1 cellular context compared by ENCODE assay signal in the genomic region with DNA sequence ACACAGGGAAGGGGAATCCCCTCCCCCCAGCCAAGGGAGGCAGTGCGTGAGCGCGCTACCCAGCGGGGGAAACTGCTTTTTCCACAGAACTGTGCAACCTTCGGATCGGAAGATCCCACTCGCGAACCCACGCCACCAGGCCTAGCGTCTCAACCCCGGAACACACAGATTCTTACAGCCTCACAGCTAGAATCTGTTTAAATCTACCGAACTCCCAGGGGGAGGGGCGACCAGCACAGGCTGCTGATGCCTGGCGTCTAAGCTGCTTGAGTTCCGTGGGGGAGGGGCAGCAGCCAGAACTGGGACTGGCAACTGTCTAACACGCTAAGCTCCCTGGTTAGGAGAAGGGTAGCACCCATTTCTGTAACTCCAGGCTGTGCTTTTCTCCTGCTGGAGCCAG.
TF ChIP-seq lines count a peak whose summit lies in the region.

No MANE protein-coding gene starts in this region.

TF ChIP-seq in GM23338, 12 proteins besides CTCF, POLR2A, EP300 and RAD21:
- TF ChIP-seq STAT1 (IDR thresholded peaks at IDR 0.05; ENCODE audit: unreplicated experiment): no peak
- no peak for TF ChIP-seq CREB1 (CRISPR knock-in tag; IDR thresholded peaks at IDR 0.05; ENCODE audit: low read depth)
- TF ChIP-seq JUNB (IDR thresholded peaks at IDR 0.05; ENCODE audit: unreplicated experiment): no peak
- TF ChIP-seq, protein P1, sequence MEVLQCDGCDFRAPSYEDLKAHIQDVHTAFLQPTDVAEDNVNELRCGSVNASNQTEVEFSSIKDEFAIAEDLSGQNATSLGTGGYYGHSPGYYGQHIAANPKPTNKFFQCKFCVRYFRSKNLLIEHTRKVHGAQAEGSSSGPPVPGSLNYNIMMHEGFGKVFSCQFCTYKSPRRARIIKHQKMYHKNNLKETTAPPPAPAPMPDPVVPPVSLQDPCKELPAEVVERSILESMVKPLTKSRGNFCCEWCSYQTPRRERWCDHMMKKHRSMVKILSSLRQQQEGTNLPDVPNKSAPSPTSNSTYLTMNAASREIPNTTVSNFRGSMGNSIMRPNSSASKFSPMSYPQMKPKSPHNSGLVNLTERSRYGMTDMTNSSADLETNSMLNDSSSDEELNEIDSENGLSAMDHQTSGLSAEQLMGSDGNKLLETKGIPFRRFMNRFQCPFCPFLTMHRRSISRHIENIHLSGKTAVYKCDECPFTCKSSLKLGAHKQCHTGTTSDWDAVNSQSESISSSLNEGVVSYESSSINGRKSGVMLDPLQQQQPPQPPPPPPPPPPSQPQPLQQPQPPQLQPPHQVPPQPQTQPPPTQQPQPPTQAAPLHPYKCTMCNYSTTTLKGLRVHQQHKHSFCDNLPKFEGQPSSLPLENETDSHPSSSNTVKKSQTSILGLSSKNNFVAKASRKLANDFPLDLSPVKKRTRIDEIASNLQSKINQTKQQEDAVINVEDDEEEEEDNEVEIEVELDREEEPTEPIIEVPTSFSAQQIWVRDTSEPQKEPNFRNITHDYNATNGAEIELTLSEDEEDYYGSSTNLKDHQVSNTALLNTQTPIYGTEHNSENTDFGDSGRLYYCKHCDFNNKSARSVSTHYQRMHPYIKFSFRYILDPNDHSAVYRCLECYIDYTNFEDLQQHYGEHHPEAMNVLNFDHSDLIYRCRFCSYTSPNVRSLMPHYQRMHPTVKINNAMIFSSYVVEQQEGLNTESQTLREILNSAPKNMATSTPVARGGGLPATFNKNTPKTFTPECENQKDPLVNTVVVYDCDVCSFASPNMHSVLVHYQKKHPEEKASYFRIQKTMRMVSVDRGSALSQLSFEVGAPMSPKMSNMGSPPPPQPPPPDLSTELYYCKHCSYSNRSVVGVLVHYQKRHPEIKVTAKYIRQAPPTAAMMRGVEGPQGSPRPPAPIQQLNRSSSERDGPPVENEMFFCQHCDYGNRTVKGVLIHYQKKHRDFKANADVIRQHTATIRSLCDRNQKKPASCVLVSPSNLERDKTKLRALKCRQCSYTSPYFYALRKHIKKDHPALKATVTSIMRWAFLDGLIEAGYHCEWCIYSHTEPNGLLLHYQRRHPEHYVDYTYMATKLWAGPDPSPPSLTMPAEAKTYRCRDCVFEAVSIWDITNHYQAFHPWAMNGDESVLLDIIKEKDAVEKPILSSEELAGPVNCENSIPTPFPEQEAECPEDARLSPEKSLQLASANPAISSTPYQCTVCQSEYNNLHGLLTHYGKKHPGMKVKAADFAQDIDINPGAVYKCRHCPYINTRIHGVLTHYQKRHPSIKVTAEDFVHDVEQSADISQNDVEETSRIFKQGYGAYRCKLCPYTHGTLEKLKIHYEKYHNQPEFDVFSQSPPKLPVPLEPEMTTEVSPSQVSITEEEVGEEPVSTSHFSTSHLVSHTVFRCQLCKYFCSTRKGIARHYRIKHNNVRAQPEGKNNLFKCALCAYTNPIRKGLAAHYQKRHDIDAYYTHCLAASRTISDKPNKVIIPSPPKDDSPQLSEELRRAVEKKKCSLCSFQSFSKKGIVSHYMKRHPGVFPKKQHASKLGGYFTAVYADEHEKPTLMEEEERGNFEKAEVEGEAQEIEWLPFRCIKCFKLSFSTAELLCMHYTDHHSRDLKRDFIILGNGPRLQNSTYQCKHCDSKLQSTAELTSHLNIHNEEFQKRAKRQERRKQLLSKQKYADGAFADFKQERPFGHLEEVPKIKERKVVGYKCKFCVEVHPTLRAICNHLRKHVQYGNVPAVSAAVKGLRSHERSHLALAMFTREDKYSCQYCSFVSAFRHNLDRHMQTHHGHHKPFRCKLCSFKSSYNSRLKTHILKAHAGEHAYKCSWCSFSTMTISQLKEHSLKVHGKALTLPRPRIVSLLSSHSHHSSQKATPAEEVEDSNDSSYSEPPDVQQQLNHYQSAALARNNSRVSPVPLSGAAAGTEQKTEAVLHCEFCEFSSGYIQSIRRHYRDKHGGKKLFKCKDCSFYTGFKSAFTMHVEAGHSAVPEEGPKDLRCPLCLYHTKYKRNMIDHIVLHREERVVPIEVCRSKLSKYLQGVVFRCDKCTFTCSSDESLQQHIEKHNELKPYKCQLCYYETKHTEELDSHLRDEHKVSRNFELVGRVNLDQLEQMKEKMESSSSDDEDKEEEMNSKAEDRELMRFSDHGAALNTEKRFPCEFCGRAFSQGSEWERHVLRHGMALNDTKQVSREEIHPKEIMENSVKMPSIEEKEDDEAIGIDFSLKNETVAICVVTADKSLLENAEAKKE (CRISPR knock-in tag; IDR thresholded peaks at IDR 0.05): no peak
- TF ChIP-seq, protein P2, sequence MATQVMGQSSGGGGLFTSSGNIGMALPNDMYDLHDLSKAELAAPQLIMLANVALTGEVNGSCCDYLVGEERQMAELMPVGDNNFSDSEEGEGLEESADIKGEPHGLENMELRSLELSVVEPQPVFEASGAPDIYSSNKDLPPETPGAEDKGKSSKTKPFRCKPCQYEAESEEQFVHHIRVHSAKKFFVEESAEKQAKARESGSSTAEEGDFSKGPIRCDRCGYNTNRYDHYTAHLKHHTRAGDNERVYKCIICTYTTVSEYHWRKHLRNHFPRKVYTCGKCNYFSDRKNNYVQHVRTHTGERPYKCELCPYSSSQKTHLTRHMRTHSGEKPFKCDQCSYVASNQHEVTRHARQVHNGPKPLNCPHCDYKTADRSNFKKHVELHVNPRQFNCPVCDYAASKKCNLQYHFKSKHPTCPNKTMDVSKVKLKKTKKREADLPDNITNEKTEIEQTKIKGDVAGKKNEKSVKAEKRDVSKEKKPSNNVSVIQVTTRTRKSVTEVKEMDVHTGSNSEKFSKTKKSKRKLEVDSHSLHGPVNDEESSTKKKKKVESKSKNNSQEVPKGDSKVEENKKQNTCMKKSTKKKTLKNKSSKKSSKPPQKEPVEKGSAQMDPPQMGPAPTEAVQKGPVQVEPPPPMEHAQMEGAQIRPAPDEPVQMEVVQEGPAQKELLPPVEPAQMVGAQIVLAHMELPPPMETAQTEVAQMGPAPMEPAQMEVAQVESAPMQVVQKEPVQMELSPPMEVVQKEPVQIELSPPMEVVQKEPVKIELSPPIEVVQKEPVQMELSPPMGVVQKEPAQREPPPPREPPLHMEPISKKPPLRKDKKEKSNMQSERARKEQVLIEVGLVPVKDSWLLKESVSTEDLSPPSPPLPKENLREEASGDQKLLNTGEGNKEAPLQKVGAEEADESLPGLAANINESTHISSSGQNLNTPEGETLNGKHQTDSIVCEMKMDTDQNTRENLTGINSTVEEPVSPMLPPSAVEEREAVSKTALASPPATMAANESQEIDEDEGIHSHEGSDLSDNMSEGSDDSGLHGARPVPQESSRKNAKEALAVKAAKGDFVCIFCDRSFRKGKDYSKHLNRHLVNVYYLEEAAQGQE (IDR thresholded peaks at IDR 0.05; ENCODE audit: unreplicated experiment): no peak
- no peak for TF ChIP-seq EZH2 (IDR thresholded peaks at IDR 0.05; ENCODE audit: low read depth, unreplicated experiment)
- TF ChIP-seq, protein P3, sequence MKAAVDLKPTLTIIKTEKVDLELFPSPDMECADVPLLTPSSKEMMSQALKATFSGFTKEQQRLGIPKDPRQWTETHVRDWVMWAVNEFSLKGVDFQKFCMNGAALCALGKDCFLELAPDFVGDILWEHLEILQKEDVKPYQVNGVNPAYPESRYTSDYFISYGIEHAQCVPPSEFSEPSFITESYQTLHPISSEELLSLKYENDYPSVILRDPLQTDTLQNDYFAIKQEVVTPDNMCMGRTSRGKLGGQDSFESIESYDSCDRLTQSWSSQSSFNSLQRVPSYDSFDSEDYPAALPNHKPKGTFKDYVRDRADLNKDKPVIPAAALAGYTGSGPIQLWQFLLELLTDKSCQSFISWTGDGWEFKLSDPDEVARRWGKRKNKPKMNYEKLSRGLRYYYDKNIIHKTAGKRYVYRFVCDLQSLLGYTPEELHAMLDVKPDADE (IDR thresholded peaks at IDR 0.05): no peak
- no peak for TF ChIP-seq ZNF331 (CRISPR knock-in tag; IDR thresholded peaks at IDR 0.05; ENCODE audit: low read depth)
- no peak for TF ChIP-seq NANOG (IDR thresholded peaks at IDR 0.05; ENCODE audit: borderline replicate concordance)
- no peak for TF ChIP-seq EZH2phosphoT487 (IDR thresholded peaks at IDR 0.05; ENCODE audit: unreplicated experiment)
- no peak for TF ChIP-seq ZNF114 (CRISPR knock-in tag; IDR thresholded peaks at IDR 0.05)
- TF ChIP-seq POLR2AphosphoS5 (IDR thresholded peaks at IDR 0.05; ENCODE audit: low read depth): no peak
